In the genomic region with DNA sequence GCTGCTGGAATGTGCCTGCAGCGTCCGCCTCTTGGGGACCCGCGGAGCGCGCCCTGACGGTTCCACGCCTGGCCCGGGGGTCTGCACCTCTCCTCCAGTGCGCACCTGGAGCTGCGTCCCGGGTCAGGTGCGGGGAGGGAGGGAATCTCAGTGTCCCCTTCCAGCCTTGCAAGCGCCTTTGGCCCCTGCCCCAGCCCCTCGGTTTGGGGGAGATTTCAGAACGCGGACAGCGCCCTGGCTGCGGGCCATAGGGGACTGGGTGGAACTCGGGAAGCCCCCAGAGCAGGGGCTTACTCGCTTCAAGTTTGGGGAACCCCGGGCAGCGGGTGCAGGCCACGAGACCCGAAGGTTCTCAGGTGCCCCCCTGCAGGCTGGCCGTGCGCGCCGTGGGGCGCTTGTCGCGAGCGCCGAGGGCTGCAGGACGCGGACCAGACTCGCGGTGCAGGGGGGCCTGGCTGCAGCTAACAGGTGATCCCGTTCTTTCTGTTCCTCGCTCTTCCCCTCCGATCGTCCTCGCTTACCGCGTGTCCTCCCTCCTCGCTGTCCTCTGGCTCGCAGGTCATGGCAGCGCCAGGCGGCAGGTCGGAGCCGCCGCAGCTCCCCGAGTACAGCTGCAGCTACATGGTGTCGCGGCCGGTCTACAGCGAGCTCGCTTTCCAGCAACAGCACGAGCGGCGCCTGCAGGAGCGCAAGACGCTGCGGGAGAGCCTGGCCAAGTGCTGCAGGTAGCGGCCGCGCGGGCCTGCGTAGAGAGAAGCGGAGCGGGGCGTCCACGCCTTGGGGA, we compare ENCODE assay signal across 2 cellular contexts.
TF ChIP-seq lines count a peak whose summit lies in the region.

No MANE protein-coding gene starts in this region.

TF ChIP-seq in SK-N-SH, 30 proteins besides CTCF, POLR2A, EP300 and RAD21 (continued from another document and continues in another):
- TF ChIP-seq, protein P1, sequence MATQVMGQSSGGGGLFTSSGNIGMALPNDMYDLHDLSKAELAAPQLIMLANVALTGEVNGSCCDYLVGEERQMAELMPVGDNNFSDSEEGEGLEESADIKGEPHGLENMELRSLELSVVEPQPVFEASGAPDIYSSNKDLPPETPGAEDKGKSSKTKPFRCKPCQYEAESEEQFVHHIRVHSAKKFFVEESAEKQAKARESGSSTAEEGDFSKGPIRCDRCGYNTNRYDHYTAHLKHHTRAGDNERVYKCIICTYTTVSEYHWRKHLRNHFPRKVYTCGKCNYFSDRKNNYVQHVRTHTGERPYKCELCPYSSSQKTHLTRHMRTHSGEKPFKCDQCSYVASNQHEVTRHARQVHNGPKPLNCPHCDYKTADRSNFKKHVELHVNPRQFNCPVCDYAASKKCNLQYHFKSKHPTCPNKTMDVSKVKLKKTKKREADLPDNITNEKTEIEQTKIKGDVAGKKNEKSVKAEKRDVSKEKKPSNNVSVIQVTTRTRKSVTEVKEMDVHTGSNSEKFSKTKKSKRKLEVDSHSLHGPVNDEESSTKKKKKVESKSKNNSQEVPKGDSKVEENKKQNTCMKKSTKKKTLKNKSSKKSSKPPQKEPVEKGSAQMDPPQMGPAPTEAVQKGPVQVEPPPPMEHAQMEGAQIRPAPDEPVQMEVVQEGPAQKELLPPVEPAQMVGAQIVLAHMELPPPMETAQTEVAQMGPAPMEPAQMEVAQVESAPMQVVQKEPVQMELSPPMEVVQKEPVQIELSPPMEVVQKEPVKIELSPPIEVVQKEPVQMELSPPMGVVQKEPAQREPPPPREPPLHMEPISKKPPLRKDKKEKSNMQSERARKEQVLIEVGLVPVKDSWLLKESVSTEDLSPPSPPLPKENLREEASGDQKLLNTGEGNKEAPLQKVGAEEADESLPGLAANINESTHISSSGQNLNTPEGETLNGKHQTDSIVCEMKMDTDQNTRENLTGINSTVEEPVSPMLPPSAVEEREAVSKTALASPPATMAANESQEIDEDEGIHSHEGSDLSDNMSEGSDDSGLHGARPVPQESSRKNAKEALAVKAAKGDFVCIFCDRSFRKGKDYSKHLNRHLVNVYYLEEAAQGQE (IDR thresholded peaks at IDR 0.05; ENCODE audit: low read depth, low read length): peak; percentile 94
- TF ChIP-seq RFX5 (IDR thresholded peaks at IDR 0.05; ENCODE audit: low read length) (no peak), GATA2 (CRISPR knock-in tag; IDR thresholded peaks at IDR 0.05) (no peak), MXI1 (IDR thresholded peaks at IDR 0.05; ENCODE audit: low read depth, low read length) (peak; percentile 68), RXRA (IDR thresholded peaks at IDR 0.05; ENCODE audit: borderline replicate concordance, low read depth) (no peak), TEAD4 (IDR thresholded peaks at IDR 0.05; ENCODE audit: borderline replicate concordance, insufficient read depth) (no peak), FOXM1 (IDR thresholded peaks at IDR 0.05; ENCODE audit: low read depth) (no peak), YY1 (IDR thresholded peaks at IDR 0.05; ENCODE audit: low read depth) (no peak), USF1 (IDR thresholded peaks at IDR 0.05; ENCODE audit: borderline replicate concordance, low read depth) (no peak), TAF1 (IDR thresholded peaks at IDR 0.05; ENCODE audit: borderline replicate concordance, low read depth, low read length) (no peak), FOSL2 (IDR thresholded peaks at IDR 0.05; ENCODE audit: borderline replicate concordance, low read depth) (no peak), TCF12 (IDR thresholded peaks at IDR 0.05) (peak; percentile 13; the same call in 1 of the 2 replicates), MAX (IDR thresholded peaks at IDR 0.05; ENCODE audit: low read depth) (peak; percentile 67), CHD2 (IDR thresholded peaks at IDR 0.05; ENCODE audit: low read length, partially characterized antibody) (peak; percentile 29), IRF3 (IDR thresholded peaks at IDR 0.05; ENCODE audit: low read depth, low read length) (no peak), USF2 (IDR thresholded peaks at IDR 0.05; ENCODE audit: borderline replicate concordance, low read depth, low read length) (no peak), NFIC (IDR thresholded peaks at IDR 0.05; ENCODE audit: borderline replicate concordance) (peak; percentile 19; the same call in 1 of the 2 replicates), POLR2AphosphoS5 (IDR thresholded peaks at IDR 0.05; ENCODE audit: low read depth, low read length) (no peak), MEF2A (IDR thresholded peaks at IDR 0.05; ENCODE audit: borderline replicate concordance, low read depth) (no peak), SMC3 (IDR thresholded peaks at IDR 0.05; ENCODE audit: low read depth, low read length) (peak; percentile 39; the same call in 1 of the 2 replicates), GABPA (IDR thresholded peaks at IDR 0.05; ENCODE audit: low read depth) (no peak), JUND (IDR thresholded peaks at IDR 0.05) (no peak), ELF1 (IDR thresholded peaks at IDR 0.05) (no peak), RCOR1 (IDR thresholded peaks at IDR 0.05; ENCODE audit: low read length) (no peak; the same call in 1 of the 2 replicates), FOXJ3 (CRISPR knock-in tag; IDR thresholded peaks at IDR 0.05) (no peak)

TF ChIP-seq in K562, 482 proteins besides CTCF, POLR2A, EP300 and RAD21 (continued from another document):
- TF ChIP-seq, protein P2, sequence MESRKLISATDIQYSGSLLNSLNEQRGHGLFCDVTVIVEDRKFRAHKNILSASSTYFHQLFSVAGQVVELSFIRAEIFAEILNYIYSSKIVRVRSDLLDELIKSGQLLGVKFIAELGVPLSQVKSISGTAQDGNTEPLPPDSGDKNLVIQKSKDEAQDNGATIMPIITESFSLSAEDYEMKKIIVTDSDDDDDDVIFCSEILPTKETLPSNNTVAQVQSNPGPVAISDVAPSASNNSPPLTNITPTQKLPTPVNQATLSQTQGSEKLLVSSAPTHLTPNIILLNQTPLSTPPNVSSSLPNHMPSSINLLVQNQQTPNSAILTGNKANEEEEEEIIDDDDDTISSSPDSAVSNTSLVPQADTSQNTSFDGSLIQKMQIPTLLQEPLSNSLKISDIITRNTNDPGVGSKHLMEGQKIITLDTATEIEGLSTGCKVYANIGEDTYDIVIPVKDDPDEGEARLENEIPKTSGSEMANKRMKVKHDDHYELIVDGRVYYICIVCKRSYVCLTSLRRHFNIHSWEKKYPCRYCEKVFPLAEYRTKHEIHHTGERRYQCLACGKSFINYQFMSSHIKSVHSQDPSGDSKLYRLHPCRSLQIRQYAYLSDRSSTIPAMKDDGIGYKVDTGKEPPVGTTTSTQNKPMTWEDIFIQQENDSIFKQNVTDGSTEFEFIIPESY (CRISPR knock-in tag; IDR thresholded peaks at IDR 0.05): peak; percentile 90
- no peak for TF ChIP-seq FOXA3 (CRISPR knock-in tag; conservative IDR thresholded peaks at IDR 0.05 in 1 of 2, IDR thresholded peaks at IDR 0.05 in 1 of 2)
